In the genomic region with DNA sequence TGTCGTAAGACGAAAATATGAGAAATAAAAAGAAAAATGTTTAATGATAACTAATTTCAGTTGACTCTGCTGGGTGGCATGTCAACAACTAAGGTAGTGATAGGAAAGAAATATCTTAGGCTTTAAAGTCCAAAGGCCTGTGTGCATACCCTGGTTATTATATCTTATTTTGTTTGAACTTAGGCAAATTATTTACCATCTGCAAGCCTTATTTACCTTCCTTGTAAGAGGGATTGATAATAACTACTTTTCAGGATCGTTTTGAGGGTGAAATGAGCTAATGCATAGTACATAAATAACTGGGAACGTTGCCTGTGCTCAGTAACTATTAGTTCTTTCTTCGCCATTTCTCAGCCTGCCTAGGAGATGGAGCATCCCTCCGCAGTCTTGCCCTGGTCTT, we compare ENCODE assay signal across 9 cellular contexts.
"Had no signal": no experiment of that assay in that cellular context is flagged by ENCODE, and none has a peak within 500 bp of the region (broad histone marks: within the 10 kb centered on the region; RNA-seq: fewer than 3 reads in every experiment).

No MANE protein-coding gene starts in this region.

- H3K9me3 ChIP-seq: HAP-1 had no signal

- ATAC-seq: HCT116, K562 had no signal

- H2AFZ ChIP-seq: GM23248 had no signal

- H3K4me3 ChIP-seq: GM23248, HAP-1, K562 had no signal

- H3K4me3 Mint-ChIP-seq: HFFc6 had no signal

- FAIRE-seq: K562 had no signal

- H3K9ac ChIP-seq: GM23248 had no signal

- DNase-seq: GM23248, GOT3, H7, HFFc6, IMR-90 had no signal

- H3K27ac Mint-ChIP-seq: HFFc6 had no signal

- H3K27ac ChIP-seq: GM23248, HL-60 had no signal

- H3K4me1 ChIP-seq: HAP-1 had no signal

- H3K9me3 Mint-ChIP-seq: HFFc6 had no signal

- H3K36me3 ChIP-seq: HAP-1 had no signal
